Comparison of ENCODE assay signal across 11 cellular contexts in genomic region chr20:46014517-46015396, GRCh38. TPM values are rescaled to one million over a fixed set of nuclear protein-coding genes. Genes with fewer than 3 reads are reported as not detected.
DNase-seq lines count a peak whose midpoint lies in the region; ATAC-seq and TF ChIP-seq lines count a peak whose summit lies in the region.
"Had no signal": no experiment of that assay in that cellular context is flagged by ENCODE, and none has a peak within 500 bp of the region (broad histone marks: within the 10 kb centered on the region; RNA-seq: fewer than 3 reads in every experiment).

No MANE protein-coding gene starts in this region.

- no peak overlapping the region for H3K4me3 ChIP-seq in CD4-positive, CD25-positive, alpha-beta regulatory T cell (ENCODE audit: low read depth, low read length)
- H3K4me3 ChIP-seq in HUES48 (ENCODE audit: low read depth, low read length), result peak overlapping the region; percentile 43; the same call in 1 of the 2 replicates
- no peak overlapping the region for H3K4me3 ChIP-seq in naive thymus-derived CD4-positive, alpha-beta T cell (ENCODE audit: low read length)
- peak overlapping the region in 1 of 4 donors; percentile 40 for H3K4me3 ChIP-seq in esophagus squamous epithelium
- no peak overlapping the region for H3K4me3 ChIP-seq in colonic mucosa

- H3K9me3 ChIP-seq in CD4-positive, CD25-positive, alpha-beta regulatory T cell (ENCODE audit: control insufficient read depth in 2 of 2, low read length in 2 of 2), result no peaks in the 10 kb centered on the region
- no peaks in the 10 kb centered on the region for H3K9me3 ChIP-seq in HUES48 (ENCODE audit: control insufficient read depth, insufficient read depth, low read length)
- no peaks in the 10 kb centered on the region for H3K9me3 ChIP-seq in naive thymus-derived CD4-positive, alpha-beta T cell (ENCODE audit: control insufficient read depth in 2 of 3, low read length in 3 of 3)
- no peaks in the 10 kb centered on the region for H3K9me3 ChIP-seq in esophagus squamous epithelium
- no peaks in the 10 kb centered on the region for H3K9me3 ChIP-seq in colonic mucosa

- no peak for DNase-seq in CD4-positive, CD25-positive, alpha-beta regulatory T cell
- no peak for DNase-seq in naive thymus-derived CD4-positive, alpha-beta T cell
- DNase-seq in esophagus squamous epithelium (lab: John Stamatoyannopoulos, UW) (no peak), colonic mucosa (no peak), NCI-H187 (lab: John Stamatoyannopoulos, UW) (no peak)
- DNase-seq: foreskin keratinocyte had no signal

- no peak for TF ChIP-seq POLR2A in esophagus squamous epithelium (IDR thresholded peaks at IDR 0.05)

- CTCF ChIA-PET in naive thymus-derived CD4-positive, alpha-beta T cell (lab: Charles Lee), result interaction anchor here (0.6 to 3.4 kb wide), 15 partner anchors 10 to 1073 kb away, joined by 3 to 32 read pairs (median 4); no protein-coding TSS in a partner anchor

- WGBS in esophagus squamous epithelium, 2 donors, result 48 to 58% methylated on average over 6 to 7 of the region's 7 CpGs

- peaks cover 10 to 41% (median 29%) of the 10 kb centered on the region in 4 donors for H3K4me1 Mint-ChIP-seq in CD4-positive, CD25-positive, alpha-beta regulatory T cell
- peaks cover 33% of the 10 kb centered on the region for H3K4me1 Mint-ChIP-seq in activated naive CD8-positive, alpha-beta T cell (ENCODE audit: low read depth)
- H3K4me1 Mint-ChIP-seq in naive thymus-derived CD4-positive, alpha-beta T cell, result peaks cover 31 to 53% (median 40%) of the 10 kb centered on the region in 7 donors

- peaks cover 41% of the 10 kb centered on the region for H3K4me1 ChIP-seq in CD4-positive, CD25-positive, alpha-beta regulatory T cell (ENCODE audit: control insufficient read depth, insufficient read depth, low read length, poor library complexity, severe bottlenecking)
- H3K4me1 ChIP-seq in HUES48 (ENCODE audit: control insufficient read depth, insufficient read depth, low read length), result 0 out of 2 replicates have a peak, but pooled peaks cover 8% of the 10 kb centered on the region
- peaks cover 24 to 27% of the 10 kb centered on the region in 2 donors for H3K4me1 ChIP-seq in naive thymus-derived CD4-positive, alpha-beta T cell (ENCODE audit: control insufficient read depth in 2 of 2, insufficient read depth in 2 of 2, low read length in 2 of 2)
- peaks cover 13 to 41% (median 14%) of the 10 kb centered on the region in 3 donors for H3K4me1 ChIP-seq in esophagus squamous epithelium
- H3K4me1 ChIP-seq in colonic mucosa, result peaks cover 4% of the 10 kb centered on the region
- H3K4me1 ChIP-seq: foreskin keratinocyte had no signal

- POLR2A ChIA-PET in naive thymus-derived CD4-positive, alpha-beta T cell (lab: Charles Lee), result interaction anchor here (0.7 to 1.6 kb wide), 3 partner anchors 28 to 78 kb away, joined by 3 to 4 read pairs (median 3); no protein-coding TSS in a partner anchor

- peaks cover 11% of the 10 kb centered on the region for H3K27me3 ChIP-seq in CD4-positive, CD25-positive, alpha-beta regulatory T cell (ENCODE audit: control insufficient read depth, insufficient read depth, low read length)
- H3K27me3 ChIP-seq in HUES48 (ENCODE audit: control insufficient read depth, insufficient read depth, low read length) (peaks cover 10% of the 10 kb centered on the region), esophagus squamous epithelium (peaks cover 0 to 98% (median 32%) of the 10 kb centered on the region in 4 donors), colonic mucosa (peaks cover 38% of the 10 kb centered on the region)
- peaks cover 15 to 16% of the 10 kb centered on the region in 2 donors for H3K27me3 ChIP-seq in naive thymus-derived CD4-positive, alpha-beta T cell (ENCODE audit: control insufficient read depth in 2 of 2, insufficient read depth in 2 of 2, low read length in 2 of 2)

- TF ChIP-seq CTCF in esophagus squamous epithelium (IDR thresholded peaks at IDR 0.05), result no peak
- TF ChIP-seq CTCF in colonic mucosa (IDR thresholded peaks at IDR 0.05), result no peak

- H3K27me3 Mint-ChIP-seq in CD4-positive, CD25-positive, alpha-beta regulatory T cell, result peaks cover 58% of the 10 kb centered on the region
- peaks cover 42% of the 10 kb centered on the region for H3K27me3 Mint-ChIP-seq in activated naive CD8-positive, alpha-beta T cell
- H3K27me3 Mint-ChIP-seq in naive thymus-derived CD4-positive, alpha-beta T cell, result peaks cover 44 to 62% (median 48%) of the 10 kb centered on the region in 5 donors

- H3K36me3 ChIP-seq in CD4-positive, CD25-positive, alpha-beta regulatory T cell (ENCODE audit: control insufficient read depth, insufficient read depth, low read length), result no peaks in the 10 kb centered on the region
- no peaks in the 10 kb centered on the region for H3K36me3 ChIP-seq in HUES48 (ENCODE audit: control insufficient read depth, insufficient read depth, low read length)
- H3K36me3 ChIP-seq in naive thymus-derived CD4-positive, alpha-beta T cell (ENCODE audit: control insufficient read depth in 2 of 3, insufficient read depth in 3 of 3, low read length in 3 of 3), result no peaks in the 10 kb centered on the region
- H3K36me3 ChIP-seq in esophagus squamous epithelium, result no peaks in the 10 kb centered on the region
- H3K36me3 ChIP-seq in colonic mucosa, result no peaks in the 10 kb centered on the region

- no peak for ATAC-seq in CD4-positive, CD25-positive, alpha-beta regulatory T cell (ENCODE audit: low read depth in 2 of 2)
- ATAC-seq in naive thymus-derived CD4-positive, alpha-beta T cell, result no peak

- H3K4me3 Mint-ChIP-seq in CD4-positive, CD25-positive, alpha-beta regulatory T cell, result peak overlapping the region; percentile 47 to 68 (median 60)
- H3K4me3 Mint-ChIP-seq in activated naive CD8-positive, alpha-beta T cell, result peak overlapping the region; percentile 63
- peak overlapping the region; percentile 2 to 76 (median 56) for H3K4me3 Mint-ChIP-seq in naive thymus-derived CD4-positive, alpha-beta T cell

- H3K27ac ChIP-seq in CD4-positive, CD25-positive, alpha-beta regulatory T cell (ENCODE audit: insufficient read depth, low read length, poor library complexity, severe bottlenecking), result no peak overlapping the region
- H3K27ac ChIP-seq in HUES48 (ENCODE audit: low read depth, low read length) (no peak overlapping the region), esophagus squamous epithelium (no peak overlapping the region), colonic mucosa (no peak overlapping the region)
- H3K27ac ChIP-seq in naive thymus-derived CD4-positive, alpha-beta T cell (ENCODE audit: low read depth, low read length), result no peak overlapping the region
- H3K27ac ChIP-seq: foreskin keratinocyte had no signal

- no peaks in the 10 kb centered on the region for H3K36me3 Mint-ChIP-seq in CD4-positive, CD25-positive, alpha-beta regulatory T cell
- peaks cover 2% of the 10 kb centered on the region for H3K36me3 Mint-ChIP-seq in activated naive CD8-positive, alpha-beta T cell
- peaks cover 0 to 9% (median 0%) of the 10 kb centered on the region in 5 donors for H3K36me3 Mint-ChIP-seq in naive thymus-derived CD4-positive, alpha-beta T cell

- H3K9ac ChIP-seq in HUES48 (ENCODE audit: low read depth, low read length) (no peak overlapping the region), colonic mucosa (ENCODE audit: low read depth in 2 of 2, low read length in 2 of 2) (no peak overlapping the region)

- H3K27ac Mint-ChIP-seq in CD4-positive, CD25-positive, alpha-beta regulatory T cell, result peak overlapping the region in 2 of 3 donors; percentile 20 to 76
- no peak overlapping the region for H3K27ac Mint-ChIP-seq in activated naive CD8-positive, alpha-beta T cell
- H3K27ac Mint-ChIP-seq in naive thymus-derived CD4-positive, alpha-beta T cell, result peak overlapping the region in 3 of 9 donors; percentile 1 to 61 (median 43)

- intact Hi-C loops in naive thymus-derived CD4-positive, alpha-beta T cell (cut with micrococcal nuclease), result loop anchor here (1.0 to 10.0 kb wide), 8 partner anchors 8 to 670 kb away; partner anchors contain the start of genes NCOA5 (in 1 of the 2) and TP53RK (in 1 of the 2)
- intact Hi-C loops in esophagus squamous epithelium (cut with DNase I), result no loop called here
- intact Hi-C loops in colonic mucosa (cut with DNase I), result no loop called here

- H3K9me3 Mint-ChIP-seq in CD4-positive, CD25-positive, alpha-beta regulatory T cell, result peaks cover 0 to 7% (median 0%) of the 10 kb centered on the region in 7 donors
- no peaks in the 10 kb centered on the region for H3K9me3 Mint-ChIP-seq in activated naive CD8-positive, alpha-beta T cell (ENCODE audit: low read depth)
- H3K9me3 Mint-ChIP-seq in naive thymus-derived CD4-positive, alpha-beta T cell, result peaks cover 0 to 6% (median 0%) of the 10 kb centered on the region in 11 donors

RNA-seq across cellular contexts. Expression of gene MMP9, which starts 6.0 kb away (rescaled TPM):
- 4.9 TPM for total RNA-seq in CD4-positive, CD25-positive, alpha-beta regulatory T cell
- polyA plus RNA-seq in CD4-positive, CD25-positive, alpha-beta regulatory T cell, result not detected
- total RNA-seq in naive thymus-derived CD4-positive, alpha-beta T cell, result 10 to 100 TPM in 2 of 5 experiments, 1 to 10 TPM in 1, under 1 TPM in 2; 0.19 to 13.0 (median 1.9) TPM
- not detected for polyA plus RNA-seq in naive thymus-derived CD4-positive, alpha-beta T cell
- total RNA-seq in esophagus squamous epithelium, result under 1 TPM in 3 of 4 donors, not detected in 1; 0.18 to 0.50 (median 0.38) TPM
- total RNA-seq in colonic mucosa, result 1 to 10 TPM; 1.3 to 4.0 TPM
- total RNA-seq: dermis blood vessel endothelial cell, LHCN-M2, osteocyte had no signal

RNA-seq across cellular contexts. Expression of gene SLC12A5, which starts 14.3 kb away (rescaled TPM):
- total RNA-seq in CD4-positive, CD25-positive, alpha-beta regulatory T cell, result not detected
- polyA plus RNA-seq in CD4-positive, CD25-positive, alpha-beta regulatory T cell, result not detected
- total RNA-seq in naive thymus-derived CD4-positive, alpha-beta T cell, result not detected
- polyA plus RNA-seq in naive thymus-derived CD4-positive, alpha-beta T cell, result not detected
- not detected for total RNA-seq in esophagus squamous epithelium
- total RNA-seq in colonic mucosa, result under 1 TPM in 1 of 2 donors, not detected in 1; 0.96 TPM
- total RNA-seq: osteocyte had no signal

RNA-seq across cellular contexts. Expression of gene ZNF335, which starts 42.8 kb away (rescaled TPM):
- 137 TPM for total RNA-seq in CD4-positive, CD25-positive, alpha-beta regulatory T cell
- 10 to 100 TPM in 3 of 4 donors, 1 to 10 TPM in 1; 8.2 to 15.1 (median 12.0) TPM for polyA plus RNA-seq in CD4-positive, CD25-positive, alpha-beta regulatory T cell
- 10 to 100 TPM; 39.9 to 95.2 (median 53.8) TPM for total RNA-seq in naive thymus-derived CD4-positive, alpha-beta T cell
- 10 to 100 TPM in 1 of 2 donors, 1 to 10 TPM in 1; 7.1 to 14.6 TPM for polyA plus RNA-seq in naive thymus-derived CD4-positive, alpha-beta T cell
- total RNA-seq in esophagus squamous epithelium (10 to 100 TPM; 10.5 to 22.5 (median 19.8) TPM), colonic mucosa (10 to 100 TPM; 11.3 to 22.1 TPM)

Comparison
In these comparisons a context has a peak if more than half of its experiments do, and no peak if none do; other contexts are left out.
1. intact Hi-C loops: an anchor here in naive thymus-derived CD4-positive, alpha-beta T cell (1.0 to 10.0 kb wide); none called in esophagus squamous epithelium and colonic mucosa.